Comparison of ENCODE assay signal across 14 cellular contexts in the genomic region with DNA sequence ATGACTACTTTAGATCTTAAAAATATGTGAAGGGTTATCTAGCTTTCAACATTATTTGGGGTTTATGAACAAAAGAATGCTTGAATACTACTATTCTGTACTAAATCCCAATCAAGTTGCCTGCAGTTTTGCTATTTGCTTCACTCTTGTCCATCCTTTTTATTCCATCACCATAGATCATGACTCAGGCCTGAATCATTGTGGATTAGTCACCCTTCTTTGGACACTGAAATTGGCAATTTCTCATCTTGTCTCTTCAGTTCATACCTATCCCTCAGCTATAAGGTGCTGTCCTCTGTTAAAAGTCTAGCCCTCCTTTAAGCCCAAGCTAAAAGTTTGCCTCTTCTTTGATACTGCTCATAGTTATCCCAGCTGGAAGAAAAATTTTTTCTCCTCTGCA.
DNase-seq lines count a peak whose midpoint lies in the region; ATAC-seq and TF ChIP-seq lines count a peak whose summit lies in the region.
"Had no signal": no experiment of that assay in that cellular context is flagged by ENCODE, and none has a peak within 500 bp of the region (broad histone marks: within the 10 kb centered on the region; RNA-seq: fewer than 3 reads in every experiment).

No MANE protein-coding gene starts in this region.

- ATAC-seq in GM18520 (IDR thresholded peaks at IDR 0.05; ENCODE audit: unreplicated experiment) = no peak
- ATAC-seq: stimulated activated effector memory CD8-positive, alpha-beta T cell treated with anti-CD3 and anti-CD28 coated beads, Interleukin-12 subunit alpha, Interleukin-12 subunit beta, amount 100 ng/mL, for 72 hours had no signal

- TF ChIP-seq POLR2A in ovary (IDR thresholded peaks at IDR 0.05) = no peak

- H3K4me3 ChIP-seq in choroid plexus epithelial cell (ENCODE audit: low read depth, low read length) (no peak overlapping the region), ovary (no peak overlapping the region)
- H3K4me3 ChIP-seq: Peyer's patch had no signal

- intact Hi-C loops in ovary (cut with DNase I) = no loop called here

- no peak overlapping the region for H3K27ac ChIP-seq in ovary
- H3K27ac ChIP-seq: C4-2B, Peyer's patch had no signal

- peak; percentile 18 for DNase-seq in Daoy (ENCODE audit: low read depth)
- peak; percentile 47 for DNase-seq in OCI-M1 (lab: John Stamatoyannopoulos, UW)
- DNase-seq in choroid plexus epithelial cell (ENCODE audit: low read depth) = peak; percentile 71
- peak; percentile 72 for DNase-seq in kidney tubule cell (ENCODE audit: low spot score)
- DNase-seq in GOT3 (lab: John Stamatoyannopoulos, UW) = no peak
- no peak for DNase-seq in SK-N-DZ (ENCODE audit: low spot score)
- DNase-seq in ovary = no peak
- DNase-seq: activated CD4-positive, alpha-beta memory T cell treated with anti-CD3 and anti-CD28 coated beads for 36 hours; immature natural killer cell; NCI-H446 treated with DMSO at 0.1 percent for 48 hours; Peyer's patch had no signal

- H3K27me3 ChIP-seq in ovary = no peaks in the 10 kb centered on the region
- H3K27me3 ChIP-seq: Peyer's patch had no signal

- H3K36me3 ChIP-seq in ovary = no peaks in the 10 kb centered on the region
- H3K36me3 ChIP-seq: Peyer's patch had no signal

- no peaks in the 10 kb centered on the region for H3K9me3 ChIP-seq in ovary
- H3K9me3 ChIP-seq: Peyer's patch had no signal

- TF ChIP-seq EP300 in ovary (IDR thresholded peaks at IDR 0.05) = no peak

- no peak for TF ChIP-seq CTCF in choroid plexus epithelial cell (conservative IDR thresholded peaks at IDR 0.05; ENCODE audit: low read depth, low read length)
- TF ChIP-seq CTCF in ovary (IDR thresholded peaks at IDR 0.05) = no peak

- H3K4me1 ChIP-seq in ovary (ENCODE audit: insufficient read depth) = no peaks in the 10 kb centered on the region
- H3K4me1 ChIP-seq: Peyer's patch had no signal

Comparison
In these comparisons a context has a peak if more than half of its experiments do, and no peak if none do; other contexts are left out.
1. DNase-seq: peak in Daoy (single experiment), OCI-M1 (single experiment), choroid plexus epithelial cell (single experiment) and kidney tubule cell (single experiment); none in GOT3 (single experiment), SK-N-DZ (single experiment) and ovary (0 of 5).